25 cellular contexts compared by ENCODE assay signal in the genomic region with DNA sequence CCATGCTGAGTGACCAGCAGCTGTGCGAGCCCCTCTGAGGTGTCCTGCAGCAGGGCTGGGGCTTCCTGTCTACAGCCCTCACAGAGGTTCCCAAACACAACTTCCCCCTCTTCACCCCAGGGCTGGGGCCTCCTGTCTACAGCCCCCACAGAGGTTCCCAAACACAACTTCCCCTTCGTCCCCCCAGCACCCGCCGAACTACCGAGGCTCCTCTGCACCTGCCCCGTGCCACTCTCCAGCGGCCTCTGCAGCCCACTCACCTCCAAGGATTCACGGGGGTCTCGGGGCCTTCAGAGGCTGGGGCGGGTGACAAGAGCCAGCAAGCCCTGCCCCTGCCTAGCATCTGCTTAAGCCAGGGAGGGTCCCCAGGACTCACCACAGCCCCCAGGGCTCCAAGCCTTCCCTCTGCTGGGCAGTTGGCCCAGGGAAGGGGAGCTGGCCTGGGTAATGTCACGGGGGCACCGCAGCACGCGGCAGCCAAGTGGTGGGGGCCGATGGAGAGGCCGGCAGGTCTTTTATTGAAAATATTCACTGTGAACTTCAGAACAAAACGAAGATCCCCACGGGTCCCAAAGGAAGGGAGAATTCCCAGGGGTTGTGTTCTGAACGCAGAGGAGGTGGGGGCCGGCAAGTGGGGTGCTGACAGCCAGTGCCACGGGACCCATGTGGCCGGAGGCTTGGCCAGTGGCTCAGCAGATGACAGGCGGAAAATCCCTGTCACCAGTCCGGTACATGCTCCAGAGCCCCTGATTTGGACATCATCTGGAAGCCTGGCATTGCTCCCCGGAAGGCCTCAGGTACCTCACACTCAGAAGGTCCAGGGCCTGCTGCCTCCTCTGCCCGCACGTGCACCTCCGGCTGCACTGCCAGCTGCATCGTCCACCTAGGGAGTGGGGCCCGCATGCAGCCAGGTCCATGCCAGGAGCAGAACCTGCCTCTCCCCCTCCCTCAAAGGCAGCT.
DNase-seq lines count a peak whose midpoint lies in the region; ATAC-seq, FAIRE-seq and TF ChIP-seq lines count a peak whose summit lies in the region.
"Had no signal": no experiment of that assay in that cellular context is flagged by ENCODE, and none has a peak within 500 bp of the region (broad histone marks: within the 10 kb centered on the region; RNA-seq: fewer than 3 reads in every experiment).

No MANE protein-coding gene starts in this region.

- TF ChIP-seq CTCF in lower lobe of right lung (IDR thresholded peaks at IDR 0.05): no peak

- H3K9me3 ChIP-seq in lower lobe of right lung: peaks cover 6% of the 10 kb centered on the region
- H3K9me3 ChIP-seq: Peyer's patch, SK-N-SH had no signal

- ATAC-seq in Right ventricle myocardium superior (ENCODE audit: poor library complexity): no peak
- ATAC-seq in left ventricle myocardium superior: no peak
- no peak for ATAC-seq in lower lobe of right lung
- peak; percentile 4 for ATAC-seq in stimulated activated effector memory CD8-positive, alpha-beta T cell treated with anti-CD3 and anti-CD28 coated beads, Interleukin-12 subunit alpha, Interleukin-12 subunit beta, amount 100 ng/mL, for 72 hours
- no peak for ATAC-seq in HG02981 (IDR thresholded peaks at IDR 0.05; ENCODE audit: unreplicated experiment)
- ATAC-seq: CD8-positive, alpha-beta T cell; HCT116 had no signal

- intact Hi-C loops in Right ventricle myocardium superior (cut with DNase I) (no loop called here), left ventricle myocardium superior (cut with micrococcal nuclease) (no loop called here), lower lobe of right lung (cut with DNase I) (no loop called here)

- H3K36me3 ChIP-seq in lower lobe of right lung: no peaks in the 10 kb centered on the region
- H3K36me3 ChIP-seq: Peyer's patch had no signal

- H3K4me3 ChIP-seq in lower lobe of right lung: no peak overlapping the region
- H3K4me3 ChIP-seq: Peyer's patch had no signal

- H3K9me3 Mint-ChIP-seq in stimulated activated effector memory CD8-positive, alpha-beta T cell treated with anti-CD3 and anti-CD28 coated beads, Interleukin-12 subunit alpha, Interleukin-12 subunit beta, amount 100 ng/mL, for 72 hours: no peaks in the 10 kb centered on the region

- H3K4me3 Mint-ChIP-seq in stimulated activated effector memory CD8-positive, alpha-beta T cell treated with anti-CD3 and anti-CD28 coated beads, Interleukin-12 subunit alpha, Interleukin-12 subunit beta, amount 100 ng/mL, for 72 hours: no peak overlapping the region
- H3K4me3 Mint-ChIP-seq: CD8-positive, alpha-beta T cell had no signal

- H3K4me1 ChIP-seq in lower lobe of right lung: no peaks in the 10 kb centered on the region
- H3K4me1 ChIP-seq: Peyer's patch had no signal

- no peaks in the 10 kb centered on the region for H3K27me3 ChIP-seq in lower lobe of right lung (ENCODE audit: low read depth)
- H3K27me3 ChIP-seq: Peyer's patch had no signal

- no peaks in the 10 kb centered on the region for H3K4me1 Mint-ChIP-seq in stimulated activated effector memory CD8-positive, alpha-beta T cell treated with anti-CD3 and anti-CD28 coated beads, Interleukin-12 subunit alpha, Interleukin-12 subunit beta, amount 100 ng/mL, for 72 hours

- FAIRE-seq in frontal cortex (lab: Jason Lieb, UNC): no peak
- FAIRE-seq: GM12892, H1 had no signal

- H3K27ac ChIP-seq in lower lobe of right lung: no peak overlapping the region
- H3K27ac ChIP-seq: Peyer's patch had no signal

- peak; percentile 29 for DNase-seq in Right ventricle myocardium superior
- DNase-seq in left ventricle myocardium superior: no peak
- peak; percentile 3 for DNase-seq in SKM-1 treated with dmso at 0.1 percent for 144 hours (lab: John Stamatoyannopoulos, UW; ENCODE audit: unreplicated experiment)
- peak; percentile 42 for DNase-seq in lower lobe of right lung
- DNase-seq in stimulated activated effector memory CD8-positive, alpha-beta T cell treated with anti-CD3 and anti-CD28 coated beads, Interleukin-12 subunit alpha, Interleukin-12 subunit beta, amount 100 ng/mL, for 72 hours (ENCODE audit: low spot score in 2 of 2): no peak
- DNase-seq in frontal cortex (ENCODE audit: low spot score in 2 of 2): no peak
- DNase-seq in mucosa of gallbladder (ENCODE audit: low spot score): no peak
- DNase-seq: C1 segment of cervical spinal cord; CD8-positive, alpha-beta T cell; DMS79 treated with DMSO at 0.1 percent for 48 hours; IMR-90; NCI-H1092 treated with DMSO at 0.1 percent for 48 hours; NCI-H1436; NCI-H187; NCI-H2081 treated with DMSO at 0.1 percent for 48 hours; NCI-H2171; NCI-H226; NCI-H510A; NCI-H69; Peyer's patch had no signal

- H3K36me3 Mint-ChIP-seq in stimulated activated effector memory CD8-positive, alpha-beta T cell treated with anti-CD3 and anti-CD28 coated beads, Interleukin-12 subunit alpha, Interleukin-12 subunit beta, amount 100 ng/mL, for 72 hours: no peaks in the 10 kb centered on the region
- H3K36me3 Mint-ChIP-seq: CD8-positive, alpha-beta T cell had no signal

- no peak overlapping the region for H3K27ac Mint-ChIP-seq in stimulated activated effector memory CD8-positive, alpha-beta T cell treated with anti-CD3 and anti-CD28 coated beads, Interleukin-12 subunit alpha, Interleukin-12 subunit beta, amount 100 ng/mL, for 72 hours
- H3K27ac Mint-ChIP-seq: CD8-positive, alpha-beta T cell had no signal

Comparison
In these comparisons a context has a peak if more than half of its experiments do, and no peak if none do; other contexts are left out.
1. DNase-seq: peak in Right ventricle myocardium superior (single experiment), SKM-1 treated with dmso at 0.1 percent for 144 hours (single experiment) and lower lobe of right lung (single experiment); none in left ventricle myocardium superior (single experiment), stimulated activated effector memory CD8-positive, alpha-beta T cell treated with anti-CD3 and anti-CD28 coated beads, Interleukin-12 subunit alpha, Interleukin-12 subunit beta, amount 100 ng/mL, for 72 hours (0 of 2), frontal cortex (0 of 2) and mucosa of gallbladder (single experiment).